Comparison of ENCODE assay signal across 27 cellular contexts in the genomic region with DNA sequence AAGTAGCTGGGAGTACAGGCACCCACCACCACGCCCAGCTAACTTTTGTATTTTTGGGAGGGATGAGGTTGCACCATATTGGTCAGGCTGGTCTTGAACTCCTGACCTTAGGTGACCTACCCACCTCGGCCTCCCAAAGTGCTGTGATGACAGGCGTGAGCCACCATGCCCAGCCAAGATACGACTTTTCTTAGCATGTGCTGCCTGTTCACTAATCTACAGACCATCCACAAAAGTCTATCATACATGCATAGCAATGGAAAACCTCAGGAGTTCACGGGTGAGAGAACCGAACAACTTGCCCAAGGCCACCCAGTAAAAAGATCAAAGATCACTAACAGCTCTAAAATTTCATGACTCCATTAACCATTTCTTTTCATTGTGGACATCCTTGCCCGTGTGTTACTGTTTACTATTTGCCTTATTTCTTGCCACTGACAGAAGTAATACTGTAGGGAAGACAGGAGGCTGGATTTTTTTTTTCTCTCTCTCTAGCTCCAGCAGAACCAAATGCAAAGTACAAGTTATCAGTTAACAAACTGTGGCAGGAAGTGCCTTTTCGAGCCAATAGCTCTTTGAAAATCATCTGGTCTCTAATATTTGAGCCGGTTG.
A peak's percentile ranks its signal among the peaks of the same experiment; 100 is the strongest.
DNase-seq lines count a peak whose midpoint lies in the region; ATAC-seq, FAIRE-seq and TF ChIP-seq lines count a peak whose summit lies in the region.
"Had no signal": no experiment of that assay in that cellular context is flagged by ENCODE, and none has a peak within 500 bp of the region (broad histone marks: within the 10 kb centered on the region; RNA-seq: fewer than 3 reads in every experiment).

No MANE protein-coding gene starts in this region.

- H3K27ac Mint-ChIP-seq in activated CD4-positive, alpha-beta T cell treated with anti-CD3 and anti-CD28 coated beads, Interleukin-2, amount 10 ng/mL, durations not matched to agents 7 days and 5 days = peak overlapping the region; percentile 76
- H3K27ac Mint-ChIP-seq in activated CD4-positive, alpha-beta T cell treated with anti-CD3 and anti-CD28 coated beads, Interleukin-2, amount 10 ng/mL, durations not matched to agents 24 days and 14 days = no peak overlapping the region
- H3K27ac Mint-ChIP-seq in T-cell = peak overlapping the region; percentile 97 to 98
- H3K27ac Mint-ChIP-seq: memory B cell had no signal

- H3K9me1 ChIP-seq in K562 (ENCODE audit: control insufficient read depth, insufficient read depth, low read length) = no peaks in the 10 kb centered on the region

- intact Hi-C loops in activated CD4-positive, alpha-beta T cell treated with anti-CD3 and anti-CD28 coated beads, Interleukin-2, amount 10 ng/mL, durations not matched to agents 24 days and 14 days (cut with micrococcal nuclease) = loop anchor here (5.0 to 10.0 kb wide), 4 partner anchors 96 to 479 kb away; no protein-coding TSS in a partner anchor
- intact Hi-C loops in K562 (cut with micrococcal nuclease) = no loop called here

- FAIRE-seq in K562 (lab: Jason Lieb, UNC) = no peak
- FAIRE-seq: A549, GM18507 had no signal

- no peak overlapping the region for H3K4me3 Mint-ChIP-seq in activated CD4-positive, alpha-beta T cell treated with anti-CD3 and anti-CD28 coated beads, Interleukin-2, amount 10 ng/mL, durations not matched to agents 7 days and 5 days
- no peak overlapping the region for H3K4me3 Mint-ChIP-seq in activated CD4-positive, alpha-beta T cell treated with anti-CD3 and anti-CD28 coated beads, Interleukin-2, amount 10 ng/mL, durations not matched to agents 24 days and 14 days
- peak overlapping the region; percentile 85 to 92 (median 89) for H3K4me3 Mint-ChIP-seq in T-cell
- H3K4me3 Mint-ChIP-seq: memory B cell had no signal

- H3K4me3 ChIP-seq in K562 = no peak overlapping the region
- H3K4me3 ChIP-seq: A549, ascending aorta, PC-9 had no signal

- H3K9ac ChIP-seq in K562 (ENCODE audit: insufficient read depth in 1 of 2, low read depth in 2 of 2, low read length in 2 of 2) = no peak overlapping the region

- H3K27ac ChIP-seq in K562 (ENCODE audit: extremely low read depth, low read depth, low read length) = no peak overlapping the region
- H3K27ac ChIP-seq: A549, ascending aorta, epithelial cell of prostate, PC-9 had no signal

- no peak for TF ChIP-seq RAD21 in K562 (CRISPR knock-in tag; conservative IDR thresholded peaks at IDR 0.05 in 1 of 2, IDR thresholded peaks at IDR 0.05 in 1 of 2)

- H2AFZ ChIP-seq in K562 (ENCODE audit: low read depth, low read length) = no peak overlapping the region
- H2AFZ ChIP-seq: PC-9 had no signal

- DNase-seq in activated CD4-positive, alpha-beta T cell treated with anti-CD3 and anti-CD28 coated beads, Interleukin-2, amount 10 ng/mL, durations not matched to agents 7 days and 5 days = no peak
- no peak for DNase-seq in activated CD4-positive, alpha-beta T cell treated with anti-CD3 and anti-CD28 coated beads, Interleukin-2, amount 10 ng/mL, durations not matched to agents 24 days and 14 days
- peak; percentile 22 for DNase-seq in ACHN
- no peak for DNase-seq in T-cell
- DNase-seq in K562 (ENCODE audit: extremely low read depth in 1 of 4, low spot score in 3 of 4) = no peak
- DNase-seq in NCI-H526 (lab: John Stamatoyannopoulos, UW) = no peak
- DNase-seq in DMS79 (lab: John Stamatoyannopoulos, UW) = no peak
- DNase-seq: activated CD4-positive, alpha-beta T cell treated with anti-CD3 and anti-CD28 coated beads, Interleukin-2, amount 50 U/mL, for 4 hours; C1 segment of cervical spinal cord; caudate nucleus; DMS153; GDM1; H7; head of caudate nucleus; left cardiac atrium; NCI-H2081; NCI-H345; PC-9; retina; SIG-M5; stimulated activated CD4-positive, alpha-beta T cell treated with anti-CD3 and anti-CD28 coated beads, Interleukin-4, amount 100 ng/mL, for 24 hours had no signal

- CTCF ChIA-PET in activated CD4-positive, alpha-beta T cell treated with anti-CD3 and anti-CD28 coated beads, Interleukin-2, amount 10 ng/mL, durations not matched to agents 7 days and 5 days (lab: Charles Lee) = interaction anchor here (0.6 to 1.8 kb wide), 5 partner anchors 11 to 178 kb away, joined by 3 to 10 read pairs (median 4); no protein-coding TSS in a partner anchor
- CTCF ChIA-PET in T-cell (lab: Charles Lee) = interaction anchor here (0.5 to 1.5 kb wide), 9 partner anchors 11 to 154 kb away, joined by 3 to 8 read pairs (median 3); no protein-coding TSS in a partner anchor
- CTCF ChIA-PET in K562 (lab: Yijun Ruan, JAX; ENCODE audit: low intra/inter-chr PET ratio) = no interaction called here

- TF ChIP-seq CTCF in K562 (IDR thresholded peaks at IDR 0.05 in 2 of 3, conservative IDR thresholded peaks at IDR 0.05 in 1 of 3; ENCODE audit: insufficient read depth in 2 of 3, low read depth in 1 of 3, low read length in 3 of 3) = no peak

- peaks cover 3% of the 10 kb centered on the region; the same call in 1 of the 2 replicates for H3K9me3 ChIP-seq in K562 (replicated peaks; ENCODE audit: control insufficient read depth, insufficient read depth, low read depth, low read length)
- H3K9me3 ChIP-seq: ascending aorta had no signal

- H4K20me1 ChIP-seq in K562 (replicated peaks; ENCODE audit: control insufficient read depth, insufficient read depth, low read length) = no peaks in the 10 kb centered on the region

- in situ Hi-C loops in ACHN (cut with HindIII; ENCODE audit: low pct_ligation_motif_present, low pct_unique_long_range_greater_than_20kb, low sequenced_read_pairs) (no loop called here), K562 (cut with MboI) (no loop called here)

- ATAC-seq in T-cell (replicated peaks in 1 of 4) (no peak), K562 (no peak), GM18867 (IDR thresholded peaks at IDR 0.05; ENCODE audit: unreplicated experiment) (no peak)
- ATAC-seq: A549, left cardiac atrium had no signal

- POLR2A ChIA-PET in activated CD4-positive, alpha-beta T cell treated with anti-CD3 and anti-CD28 coated beads, Interleukin-2, amount 10 ng/mL, durations not matched to agents 7 days and 5 days (lab: Charles Lee) = no interaction called here
- POLR2A ChIA-PET in T-cell (lab: Charles Lee) = interaction anchor here (0.6 to 2.3 kb wide), 17 partner anchors 9 to 473 kb away, joined by 3 to 12 read pairs (median 4); no protein-coding TSS in a partner anchor
- POLR2A ChIA-PET in K562 (lab: Yijun Ruan, JAX) = no interaction called here

- TF ChIP-seq EP300 in K562 (IDR thresholded peaks at IDR 0.05; ENCODE audit: low read length) = no peak

- H3K79me2 ChIP-seq in K562 (ENCODE audit: control insufficient read depth, insufficient read depth, low read length) = no peaks in the 10 kb centered on the region

- H3K36me3 ChIP-seq in K562 (ENCODE audit: control insufficient read depth, insufficient read depth, low read length) = peaks cover 10% of the 10 kb centered on the region; the same call in 1 of the 3 replicates

- peaks cover 84% of the 10 kb centered on the region for H3K4me1 Mint-ChIP-seq in activated CD4-positive, alpha-beta T cell treated with anti-CD3 and anti-CD28 coated beads, Interleukin-2, amount 10 ng/mL, durations not matched to agents 7 days and 5 days
- H3K4me1 Mint-ChIP-seq in activated CD4-positive, alpha-beta T cell treated with anti-CD3 and anti-CD28 coated beads, Interleukin-2, amount 10 ng/mL, durations not matched to agents 24 days and 14 days = peaks cover 62% of the 10 kb centered on the region
- peaks cover 90 to 91% (median 90%) of the 10 kb centered on the region in 3 donors for H3K4me1 Mint-ChIP-seq in T-cell

- H3K9me3 Mint-ChIP-seq in activated CD4-positive, alpha-beta T cell treated with anti-CD3 and anti-CD28 coated beads, Interleukin-2, amount 10 ng/mL, durations not matched to agents 7 days and 5 days = peaks cover 26% of the 10 kb centered on the region
- peaks cover 21% of the 10 kb centered on the region for H3K9me3 Mint-ChIP-seq in activated CD4-positive, alpha-beta T cell treated with anti-CD3 and anti-CD28 coated beads, Interleukin-2, amount 10 ng/mL, durations not matched to agents 24 days and 14 days
- H3K9me3 Mint-ChIP-seq in T-cell = no peaks in the 10 kb centered on the region

- no peak overlapping the region for H3K4me2 ChIP-seq in K562 (ENCODE audit: insufficient read depth, low read length)
- H3K4me2 ChIP-seq: A549, PC-9 had no signal

- WGBS in K562 (ENCODE audit: insufficient coverage, low coverage, missing lambda C conversion rate) = 94% methylated on average over 9 of the region's 9 CpGs

- H3K36me3 Mint-ChIP-seq in activated CD4-positive, alpha-beta T cell treated with anti-CD3 and anti-CD28 coated beads, Interleukin-2, amount 10 ng/mL, durations not matched to agents 7 days and 5 days (ENCODE audit: low read depth) = peaks cover 51% of the 10 kb centered on the region
- peaks cover 21% of the 10 kb centered on the region for H3K36me3 Mint-ChIP-seq in activated CD4-positive, alpha-beta T cell treated with anti-CD3 and anti-CD28 coated beads, Interleukin-2, amount 10 ng/mL, durations not matched to agents 24 days and 14 days (ENCODE audit: low read depth)
- peaks cover 32% of the 10 kb centered on the region for H3K36me3 Mint-ChIP-seq in T-cell

- no peak for TF ChIP-seq POLR2A in K562 (conservative IDR thresholded peaks at IDR 0.05)

- BruUV-seq in K562 (replicated peaks; lab: Mats Ljungman, UMichigan) = no TSS peak

- H3K4me1 ChIP-seq in K562 (replicated peaks in 1 of 2; ENCODE audit: control insufficient read depth in 2 of 2, insufficient read depth in 2 of 2, low read length in 2 of 2) = peaks cover 0 to 6% of the 10 kb centered on the region in 2 experiments; a peak in 2 of 5 replicates

- H3K27me3 Mint-ChIP-seq in activated CD4-positive, alpha-beta T cell treated with anti-CD3 and anti-CD28 coated beads, Interleukin-2, amount 10 ng/mL, durations not matched to agents 7 days and 5 days = no peaks in the 10 kb centered on the region
- no peaks in the 10 kb centered on the region for H3K27me3 Mint-ChIP-seq in activated CD4-positive, alpha-beta T cell treated with anti-CD3 and anti-CD28 coated beads, Interleukin-2, amount 10 ng/mL, durations not matched to agents 24 days and 14 days
- no peaks in the 10 kb centered on the region for H3K27me3 Mint-ChIP-seq in T-cell
- H3K27me3 Mint-ChIP-seq: memory B cell had no signal

- no peaks in the 10 kb centered on the region for H3K27me3 ChIP-seq in K562 (ENCODE audit: control insufficient read depth in 2 of 2, insufficient read depth in 2 of 2, low read length in 2 of 2)
- H3K27me3 ChIP-seq: ascending aorta had no signal

TF ChIP-seq in K562, 482 proteins besides CTCF, POLR2A, EP300 and RAD21 (continues in another document):
- TF ChIP-seq CBX5 (IDR thresholded peaks at IDR 0.05; ENCODE audit: borderline replicate concordance, low read depth) (peak; percentile 93), CBX3 (IDR thresholded peaks at IDR 0.05; ENCODE audit: borderline replicate concordance in 1 of 2, low read length in 2 of 2) (peak in 1 of 2 experiments; percentile 93; a peak in 2 of 3 replicates), ZKSCAN3 (CRISPR knock-in tag; IDR thresholded peaks at IDR 0.05) (no peak), TRIM28 (IDR thresholded peaks at IDR 0.05) (peak; percentile 91)

Comparison
In these comparisons a context has a peak if more than half of its experiments do, and no peak if none do; other contexts are left out.
1. H3K4me3 Mint-ChIP-seq: peak in T-cell (3 of 3); none in activated CD4-positive, alpha-beta T cell treated with anti-CD3 and anti-CD28 coated beads, Interleukin-2, amount 10 ng/mL, durations not matched to agents 7 days and 5 days (single experiment) and activated CD4-positive, alpha-beta T cell treated with anti-CD3 and anti-CD28 coated beads, Interleukin-2, amount 10 ng/mL, durations not matched to agents 24 days and 14 days (single experiment).
2. POLR2A ChIA-PET loops: an anchor here in T-cell (0.6 to 2.3 kb wide); none called in activated CD4-positive, alpha-beta T cell treated with anti-CD3 and anti-CD28 coated beads, Interleukin-2, amount 10 ng/mL, durations not matched to agents 7 days and 5 days and K562.